14 cellular contexts compared by ENCODE assay signal in genomic region chr5:172915514-172915913, GRCh38. TPM values are rescaled to one million over a fixed set of nuclear protein-coding genes. Genes with fewer than 3 reads are reported as not detected.
DNase-seq lines count a peak whose midpoint lies in the region; ATAC-seq, FAIRE-seq and TF ChIP-seq lines count a peak whose summit lies in the region.
"Had no signal": no experiment of that assay in that cellular context is flagged by ENCODE, and none has a peak within 500 bp of the region (broad histone marks: within the 10 kb centered on the region; RNA-seq: fewer than 3 reads in every experiment).

No MANE protein-coding gene starts in this region.

- TF ChIP-seq CTCF in HepG2 (CRISPR knock-in tag; IDR thresholded peaks at IDR 0.05), result no peak
- no peak for TF ChIP-seq CTCF in right lobe of liver (IDR thresholded peaks at IDR 0.05)
- TF ChIP-seq CTCF in HFFc6 (IDR thresholded peaks at IDR 0.05), result no peak
- no peak for TF ChIP-seq CTCF in K562 (IDR thresholded peaks at IDR 0.05 in 2 of 3, conservative IDR thresholded peaks at IDR 0.05 in 1 of 3; ENCODE audit: insufficient read depth in 2 of 3, low read depth in 1 of 3, low read length in 3 of 3)

- no peaks in the 10 kb centered on the region for H3K9me1 ChIP-seq in K562 (ENCODE audit: control insufficient read depth, insufficient read depth, low read length)

- H3K4me2 ChIP-seq in HepG2 (ENCODE audit: low read depth, low read length) (no peak overlapping the region), K562 (ENCODE audit: insufficient read depth, low read length) (no peak overlapping the region)

- H3K9me3 ChIP-seq in HepG2 (ENCODE audit: low read length) (no peaks in the 10 kb centered on the region), right lobe of liver (no peaks in the 10 kb centered on the region), K562 (replicated peaks; ENCODE audit: control insufficient read depth, insufficient read depth, low read depth, low read length) (no peaks in the 10 kb centered on the region)
- H3K9me3 ChIP-seq: BE2C had no signal

- TF ChIP-seq RAD21 in HepG2 (CRISPR knock-in tag; IDR thresholded peaks at IDR 0.05) (no peak), K562 (CRISPR knock-in tag; conservative IDR thresholded peaks at IDR 0.05 in 1 of 2, IDR thresholded peaks at IDR 0.05 in 1 of 2) (no peak)

- no peaks in the 10 kb centered on the region for H3K9me3 Mint-ChIP-seq in HFFc6
- no peaks in the 10 kb centered on the region for H3K9me3 Mint-ChIP-seq in stimulated activated naive B cell treated with anti-CD40 and anti-IgM and Interleukin-4, amounts not matched to agents 10 μg/mL and 1 μg/mL and 100 μg/mL, for 72 hours
- H3K9me3 Mint-ChIP-seq: CD14-positive monocyte had no signal

- no peaks in the 10 kb centered on the region for H3K79me2 ChIP-seq in HepG2 (ENCODE audit: insufficient read depth, low read length)
- no peaks in the 10 kb centered on the region for H3K79me2 ChIP-seq in K562 (ENCODE audit: control insufficient read depth, insufficient read depth, low read length)

- TF ChIP-seq EP300 in HepG2 (IDR thresholded peaks at IDR 0.05; ENCODE audit: low read depth in 2 of 2, low read length in 2 of 2) (no peak), HepG2 (CRISPR knock-in tag; IDR thresholded peaks at IDR 0.05; ENCODE audit: borderline replicate concordance) (no peak), K562 (IDR thresholded peaks at IDR 0.05; ENCODE audit: low read length) (no peak)

- WGBS in HepG2 (ENCODE audit: low lambda C conversion rate), result 100% methylated on average over 5 of the region's 10 CpGs
- 80% methylated on average over 1 of the region's 10 CpGs for WGBS in right lobe of liver (ENCODE audit: insufficient coverage, low coverage, low lambda C conversion rate, missing lambda C conversion rate)
- 91% methylated on average over 9 of the region's 10 CpGs for WGBS in K562 (ENCODE audit: insufficient coverage, low coverage, missing lambda C conversion rate)

- no TSS peak for BruUV-seq in HepG2 (replicated peaks; lab: Mats Ljungman, UMichigan)
- no TSS peak for BruUV-seq in K562 (replicated peaks; lab: Mats Ljungman, UMichigan)

- POLR2A ChIA-PET in HepG2 (lab: Yijun Ruan, JAX), result no interaction called here
- POLR2A ChIA-PET in K562 (lab: Yijun Ruan, JAX), result interaction anchor here (0.7 to 1.2 kb wide), 3 partner anchors 10 to 739 kb away, joined by 3 to 5 read pairs (median 4); no protein-coding TSS in a partner anchor

- intact Hi-C loops in HepG2 (cut with micrococcal nuclease; ENCODE audit: unreplicated experiment), result no loop called here
- intact Hi-C loops in right lobe of liver (cut with DNase I), result no loop called here
- intact Hi-C loops in K562 (cut with micrococcal nuclease), result no loop called here

- H3K27me3 ChIP-seq in HepG2 (ENCODE audit: control insufficient read depth in 1 of 2, insufficient read depth in 2 of 2, low read length in 2 of 2) (no peaks in the 10 kb centered on the region), right lobe of liver (no peaks in the 10 kb centered on the region), K562 (ENCODE audit: control insufficient read depth in 2 of 2, insufficient read depth in 2 of 2, low read length in 2 of 2) (no peaks in the 10 kb centered on the region)
- H3K27me3 ChIP-seq: BE2C had no signal

- CTCF ChIA-PET in HepG2 (lab: Yijun Ruan, JAX; ENCODE audit: low intra/inter-chr PET ratio, low total read pairs) (no interaction called here), K562 (lab: Yijun Ruan, JAX; ENCODE audit: low intra/inter-chr PET ratio) (no interaction called here)

- peaks cover 8% of the 10 kb centered on the region for H3K27me3 Mint-ChIP-seq in HFFc6 (ENCODE audit: insufficient read depth)
- H3K27me3 Mint-ChIP-seq in stimulated activated naive B cell treated with anti-CD40 and anti-IgM and Interleukin-4, amounts not matched to agents 10 μg/mL and 1 μg/mL and 100 μg/mL, for 72 hours, result no peaks in the 10 kb centered on the region

- H3K4me3 ChIP-seq in HepG2 (replicated peaks in 1 of 3; ENCODE audit: insufficient read depth in 1 of 3, low read depth in 2 of 3, low read length in 3 of 3) (no peak overlapping the region), right lobe of liver (no peak overlapping the region), K562 (no peak overlapping the region)

- H3K27ac Mint-ChIP-seq in HFFc6, result peak overlapping the region; percentile 36; the same call in 1 of the 2 replicates
- H3K27ac Mint-ChIP-seq in stimulated activated naive B cell treated with anti-CD40 and anti-IgM and Interleukin-4, amounts not matched to agents 10 μg/mL and 1 μg/mL and 100 μg/mL, for 72 hours, result peak overlapping the region; percentile 52

- H3K36me3 Mint-ChIP-seq in HFFc6 (ENCODE audit: low read depth), result peaks cover 28% of the 10 kb centered on the region; the same call in 1 of the 2 replicates
- H3K36me3 Mint-ChIP-seq in stimulated activated naive B cell treated with anti-CD40 and anti-IgM and Interleukin-4, amounts not matched to agents 10 μg/mL and 1 μg/mL and 100 μg/mL, for 72 hours, result peaks cover 35 to 57% of the 10 kb centered on the region in 2 donors

- H3K27ac ChIP-seq in HepG2 (ENCODE audit: extremely low read length, insufficient read depth, low read length) (no peak overlapping the region), right lobe of liver (no peak overlapping the region), K562 (ENCODE audit: extremely low read depth, low read depth, low read length) (no peak overlapping the region)

- in situ Hi-C loops in HepG2 (cut with HindIII; ENCODE audit: extremely low pct_ligation_motif_present, low pct_unique_long_range_greater_than_20kb) (no loop called here), K562 (cut with MboI) (no loop called here)

- TF ChIP-seq POLR2A in HepG2 (IDR thresholded peaks at IDR 0.05; ENCODE audit: insufficient read depth in 1 of 2, low read depth in 2 of 2, low read length in 2 of 2), result no peak
- no peak for TF ChIP-seq POLR2A in right lobe of liver (IDR thresholded peaks at IDR 0.05)
- TF ChIP-seq POLR2A in K562 (conservative IDR thresholded peaks at IDR 0.05), result no peak

- H3K9ac ChIP-seq in HepG2 (ENCODE audit: insufficient read depth, low read depth, low read length) (no peak overlapping the region), K562 (ENCODE audit: insufficient read depth in 1 of 2, low read depth in 2 of 2, low read length in 2 of 2) (peak overlapping the region in 1 of 2 experiments; percentile 50; a peak in 2 of 4 replicates)

- ATAC-seq in HepG2, result no peak
- no peak for ATAC-seq in right lobe of liver
- no peak for ATAC-seq in K562
- ATAC-seq in stimulated activated naive B cell treated with anti-CD40 and anti-IgM and Interleukin-4, amounts not matched to agents 10 μg/mL and 1 μg/mL and 100 μg/mL, for 72 hours (replicated peaks), result no peak

- FAIRE-seq in HepG2 (lab: Jason Lieb, UNC), result no peak
- no peak for FAIRE-seq in K562 (lab: Jason Lieb, UNC)
- FAIRE-seq: GM19239 had no signal

- H3K4me1 ChIP-seq in HepG2 (ENCODE audit: insufficient read depth, low read length), result no peaks in the 10 kb centered on the region
- no peaks in the 10 kb centered on the region for H3K4me1 ChIP-seq in right lobe of liver
- H3K4me1 ChIP-seq in K562 (replicated peaks in 1 of 2; ENCODE audit: control insufficient read depth in 2 of 2, insufficient read depth in 2 of 2, low read length in 2 of 2), result peaks cover 0 to 7% of the 10 kb centered on the region in 2 experiments; a peak in 2 of 5 replicates
- H3K4me1 ChIP-seq: BE2C had no signal

- no peaks in the 10 kb centered on the region for H4K20me1 ChIP-seq in HepG2 (ENCODE audit: insufficient read depth, low read length)
- no peaks in the 10 kb centered on the region for H4K20me1 ChIP-seq in K562 (replicated peaks; ENCODE audit: control insufficient read depth, insufficient read depth, low read length)

- H2AFZ ChIP-seq in HepG2 (ENCODE audit: low read length) (no peak overlapping the region), K562 (ENCODE audit: low read depth, low read length) (no peak overlapping the region)

- H3K36me3 ChIP-seq in HepG2 (replicated peaks in 1 of 2; ENCODE audit: control insufficient read depth in 1 of 2, insufficient read depth in 2 of 2, low read length in 2 of 2) (peaks cover 37 to 80% of the 10 kb centered on the region in 2 experiments), right lobe of liver (peaks cover 11 to 31% (median 23%) of the 10 kb centered on the region in 4 donors), K562 (ENCODE audit: control insufficient read depth, insufficient read depth, low read length) (peaks cover 52% of the 10 kb centered on the region; the same call in 2 of the 3 replicates)

- peaks cover 33% of the 10 kb centered on the region for H3K4me1 Mint-ChIP-seq in HFFc6 (ENCODE audit: low read depth)
- peaks cover 14 to 26% of the 10 kb centered on the region in 2 donors for H3K4me1 Mint-ChIP-seq in stimulated activated naive B cell treated with anti-CD40 and anti-IgM and Interleukin-4, amounts not matched to agents 10 μg/mL and 1 μg/mL and 100 μg/mL, for 72 hours

- DNase-seq in HepG2 (ENCODE audit: low spot score) (no peak), right lobe of liver (no peak), HFFc6 (no peak), K562 (ENCODE audit: extremely low read depth in 1 of 4, low spot score in 3 of 4) (no peak), Ammon's horn (ENCODE audit: low spot score) (no peak), epidermal melanocyte (ENCODE audit: insufficient read length, low spot score) (no peak), NCI-H128 (lab: John Stamatoyannopoulos, UW; ENCODE audit: unreplicated experiment) (no peak)
- no peak for DNase-seq in stimulated activated naive B cell treated with anti-CD40 and anti-IgM and Interleukin-4, amounts not matched to agents 10 μg/mL and 1 μg/mL and 100 μg/mL, for 72 hours
- DNase-seq: BE2C, DMS53, GF-D8, HCEC 1CT had no signal

- H3K4me3 Mint-ChIP-seq in HFFc6, result no peak overlapping the region
- H3K4me3 Mint-ChIP-seq in stimulated activated naive B cell treated with anti-CD40 and anti-IgM and Interleukin-4, amounts not matched to agents 10 μg/mL and 1 μg/mL and 100 μg/mL, for 72 hours, result no peak overlapping the region
- H3K4me3 Mint-ChIP-seq: CD14-positive monocyte had no signal

RNA-seq across cellular contexts. Expression of gene RPL26L1, which starts 43.7 kb away (rescaled TPM):
- total RNA-seq in HepG2 (2016; rRNA removed; fragmentation: Illumina TruSeq; extraction: Trizol) (83.6 and 107 TPM in 2 replicates), right lobe of liver (10 to 100 TPM; 14.2 to 33.4 (median 19.2) TPM), K562 (2014; rRNA removed) (67.4 and 70.7 TPM in 2 replicates), K562 (2014; rRNA removed; fragmentation: Illumina TruSeq; extraction: Trizol) (92.1 and 105 TPM in 2 replicates), K562 (2015; rRNA removed; fragmentation: Illumina TruSeq; extraction: Trizol) (82.4 and 88.9 TPM in 2 replicates), K562 (2021) (63.7 and 70.8 TPM in 2 replicates)
- 33.3 and 37.4 TPM in 2 replicates for total RNA-seq in HepG2 (2016; cell fraction: cytosol; rRNA removed; fragmentation: Illumina TruSeq; extraction: Trizol; ENCODE audit: low read depth)
- total RNA-seq in HepG2 (2016; cell fraction: insoluble cytoplasmic fraction; rRNA removed; fragmentation: Illumina TruSeq; extraction: Trizol), result 76.9 and 117 TPM in 2 replicates
- 30.1 and 30.8 TPM in 2 replicates for total RNA-seq in HepG2 (2016; cell fraction: membrane; rRNA removed; fragmentation: Illumina TruSeq; extraction: Trizol)
- total RNA-seq in HepG2 (2016; cell fraction: nucleus; rRNA removed; fragmentation: Illumina TruSeq; extraction: Trizol), result 29.9 and 31.6 TPM in 2 replicates
- polyA plus RNA-seq in HepG2 (2011; rRNA removed) (60.0 and 61.2 TPM in 2 replicates), K562 (2011; rRNA removed) (110 and 134 TPM in 2 replicates), K562 (2014; fragmentation: Illumina TruSeq; extraction: Trizol) (80.2 and 96.2 TPM in 2 replicates), K562 (2014; fragmentation: Nextera tagmentation; extraction: Ambion mirVana) (100 to 1,000 TPM; 319 to 328 TPM), K562 (2014; rRNA removed) (112 and 124 TPM in 2 replicates)
- 63.1 and 67.2 TPM in 2 replicates for polyA plus RNA-seq in HepG2 (2011; cell fraction: cytosol; rRNA removed)
- 19.5 and 21.3 TPM in 2 replicates for polyA plus RNA-seq in HepG2 (2011; cell fraction: nucleus; rRNA removed)
- polyA plus RNA-seq in HepG2 (2012), result 45.5 and 54.3 TPM in 2 replicates
- polyA plus RNA-seq in HepG2 (2016; cell fraction: cytosol; fragmentation: Illumina TruSeq; extraction: Trizol; ENCODE audit: low read depth), result 32.2 and 38.5 TPM in 2 replicates
- polyA plus RNA-seq in HepG2 (2016; cell fraction: insoluble cytoplasmic fraction; fragmentation: Illumina TruSeq; extraction: Trizol; ENCODE audit: low read depth), result 125 and 151 TPM in 2 replicates
- 30.7 and 36.9 TPM in 2 replicates for polyA plus RNA-seq in HepG2 (2016; cell fraction: membrane; fragmentation: Illumina TruSeq; extraction: Trizol; ENCODE audit: low read depth)
- 58.3 and 63.6 TPM in 2 replicates for polyA plus RNA-seq in HepG2 (2016; cell fraction: nucleus; fragmentation: Illumina TruSeq; extraction: Trizol; ENCODE audit: insufficient read depth, low read depth)
- 31.1 and 88.5 TPM in 2 replicates for polyA minus RNA-seq in HepG2 (2011; rRNA and poly(A)+ RNA removed; ENCODE audit: low replicate concordance)
- polyA minus RNA-seq in HepG2 (2011; cell fraction: cytosol; rRNA and poly(A)+ RNA removed), result 12.4 and 13.4 TPM in 2 replicates
- 6.7 and 7.5 TPM in 2 replicates for polyA minus RNA-seq in HepG2 (2011; cell fraction: nucleus; rRNA and poly(A)+ RNA removed)
- 100 to 1,000 TPM in 5 of 6 experiments, 10 to 100 TPM in 1; 88.9 to 122 (median 113) TPM for total RNA-seq in HFFc6 (2021; fragmentation: NEBNext Ultra II Directional; extraction: Animal tissue kit (Norgen Biotek cat#: 25700))
- 7.4 and 7.5 TPM in 2 replicates for total RNA-seq in K562 (2011; cell fraction: chromatin; rRNA removed; ENCODE audit: low replicate concordance)
- total RNA-seq in K562 (2011; cell fraction: nucleolus; rRNA removed), result 12.2 and 13.7 TPM in 2 replicates
- 10.2 and 11.1 TPM in 2 replicates for total RNA-seq in K562 (2011; cell fraction: nucleoplasm; rRNA removed)
- 73.9 and 87.3 TPM in 2 replicates for polyA plus RNA-seq in K562 (2011; cell fraction: cytosol; rRNA removed)
- 31.9 and 44.8 TPM in 2 replicates for polyA plus RNA-seq in K562 (2011; cell fraction: nucleus; rRNA removed)
- polyA plus RNA-seq in K562 (2012), result 48.7 and 91.6 TPM in 2 replicates
- polyA minus RNA-seq in K562 (2011; rRNA and poly(A)+ RNA removed), result 62.8 and 70.0 TPM in 2 replicates
- polyA minus RNA-seq in K562 (2011; cell fraction: cytosol; rRNA and poly(A)+ RNA removed), result 24.8 and 36.9 TPM in 2 replicates
- polyA minus RNA-seq in K562 (2011; cell fraction: nucleus; rRNA and poly(A)+ RNA removed), result 6.6 and 14.6 TPM in 2 replicates

Comparison
In these comparisons a context has a peak if more than half of its experiments do, and no peak if none do; other contexts are left out.
1. Of the 241 proteins assayed by ChIP-seq in both HepG2 and K562: peak only in HepG2: none; only in K562: ZFP36; in both: none; in neither: 239; mixed calls (peak in some experiments, not most) for 1.